Comparison of ENCODE assay signal across 8 cellular contexts in genomic region chr1:244231572-244232315, GRCh38.
DNase-seq lines count a peak whose midpoint lies in the region; ATAC-seq and TF ChIP-seq lines count a peak whose summit lies in the region.

No MANE protein-coding gene starts in this region.

- H3K9me3 ChIP-seq in hepatocyte (ENCODE audit: low read depth) = no peaks in the 10 kb centered on the region
- H3K9me3 ChIP-seq in upper lobe of right lung = no peaks in the 10 kb centered on the region

- ATAC-seq in Right ventricle myocardium inferior (peak; percentile 60), upper lobe of right lung (peak; percentile 19), GM21737 (IDR thresholded peaks at IDR 0.05; ENCODE audit: unreplicated experiment) (no peak), HG03159 (IDR thresholded peaks at IDR 0.05; ENCODE audit: unreplicated experiment) (no peak)

- H3K27me3 ChIP-seq in hepatocyte = no peaks in the 10 kb centered on the region
- no peaks in the 10 kb centered on the region for H3K27me3 ChIP-seq in upper lobe of right lung

- intact Hi-C loops in Right ventricle myocardium inferior (cut with DNase I) = no loop called here
- intact Hi-C loops in cardiac septum (cut with DNase I) = no loop called here
- intact Hi-C loops in upper lobe of right lung (cut with DNase I) = no loop called here

- H3K4me3 ChIP-seq in hepatocyte (no peak overlapping the region), upper lobe of right lung (no peak overlapping the region)

- no peak overlapping the region for H2AFZ ChIP-seq in hepatocyte

- H3K36me3 ChIP-seq in hepatocyte (replicated peaks; ENCODE audit: insufficient read depth, low read depth) (no peaks in the 10 kb centered on the region), upper lobe of right lung (no peaks in the 10 kb centered on the region)

- TF ChIP-seq CTCF in hepatocyte (IDR thresholded peaks at IDR 0.05; ENCODE audit: poor library complexity) (no peak), upper lobe of right lung (IDR thresholded peaks at IDR 0.05) (no peak)

- H3K79me2 ChIP-seq in hepatocyte = no peaks in the 10 kb centered on the region

- no peaks in the 10 kb centered on the region for H3K4me1 ChIP-seq in hepatocyte (ENCODE audit: insufficient read depth)
- H3K4me1 ChIP-seq in upper lobe of right lung = no peaks in the 10 kb centered on the region

- H3K9me2 ChIP-seq in hepatocyte (replicated peaks; ENCODE audit: insufficient read depth) = no peaks in the 10 kb centered on the region

- DNase-seq in Right ventricle myocardium inferior (ENCODE audit: missing footprints) (no peak), cardiac septum (ENCODE audit: low spot score) (no peak), SHP77 treated with DMSO at 0.1 percent for 48 hours (lab: John Stamatoyannopoulos, UW) (peak; percentile 88), hepatocyte (ENCODE audit: low spot score) (no peak), upper lobe of right lung (no peak), OCI-M2 (lab: John Stamatoyannopoulos, UW; ENCODE audit: unreplicated experiment) (no peak)

- H3K4me2 ChIP-seq in hepatocyte = peak overlapping the region; percentile 45

- no peaks in the 10 kb centered on the region for H4K20me1 ChIP-seq in hepatocyte (ENCODE audit: insufficient read depth, poor library complexity, severe bottlenecking)

- H3K27ac ChIP-seq in hepatocyte = no peak overlapping the region
- no peak overlapping the region for H3K27ac ChIP-seq in upper lobe of right lung

- WGBS in hepatocyte (ENCODE audit: low lambda C conversion rate, missing lambda C conversion rate) = 59% methylated on average over 27 of the region's 27 CpGs

Comparison
In these comparisons a context has a peak if more than half of its experiments do, and no peak if none do; other contexts are left out.
1. ATAC-seq: peak in Right ventricle myocardium inferior (single experiment) and upper lobe of right lung (single experiment); none in GM21737 (single experiment) and HG03159 (single experiment).